In the genomic region with DNA sequence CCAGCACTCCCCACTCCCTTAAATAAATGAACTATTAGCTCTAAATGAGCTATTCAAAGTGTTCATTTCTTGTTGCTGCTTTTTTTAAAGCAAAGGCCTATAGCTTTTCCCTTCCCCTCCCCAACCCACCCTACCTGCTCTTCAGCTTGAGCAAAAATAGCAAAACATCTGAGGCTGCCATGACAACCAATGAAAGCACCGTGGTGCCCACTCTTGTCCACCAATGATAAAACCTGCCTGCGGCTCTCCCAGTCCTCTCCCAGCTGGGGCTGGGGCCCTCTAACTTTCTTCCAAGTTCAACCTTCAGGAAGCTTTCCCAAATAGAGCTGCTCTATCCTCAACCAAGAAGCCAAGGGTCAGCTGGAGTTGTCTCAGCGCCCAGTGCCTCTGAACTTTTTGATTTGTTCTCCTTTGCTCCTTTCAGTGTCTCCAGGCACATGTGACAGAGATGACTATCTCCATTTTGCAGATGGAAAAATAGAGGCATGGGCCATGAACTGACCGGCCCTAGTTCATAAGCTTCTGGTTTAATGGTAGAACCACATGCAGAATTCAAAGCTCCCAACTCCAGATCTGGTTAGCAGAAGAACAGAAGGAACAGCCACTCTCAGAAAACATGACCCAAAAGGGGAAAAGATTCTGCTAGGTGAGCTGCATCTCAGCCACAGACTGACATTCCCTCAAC, we compare ENCODE assay signal across 11 cellular contexts. TPM values are rescaled to one million over a fixed set of nuclear protein-coding genes. Genes with fewer than 3 reads are reported as not detected.
A peak's percentile ranks its signal among the peaks of the same experiment; 100 is the strongest.
DNase-seq lines count a peak whose midpoint lies in the region; ATAC-seq, FAIRE-seq and TF ChIP-seq lines count a peak whose summit lies in the region.
"Had no signal": no experiment of that assay in that cellular context is flagged by ENCODE, and none has a peak within 500 bp of the region (broad histone marks: within the 10 kb centered on the region; RNA-seq: fewer than 3 reads in every experiment).

No MANE protein-coding gene starts in this region.

- H2AK9ac ChIP-seq in IMR-90 (replicated peaks; ENCODE audit: low read depth, low read length, poor library complexity), result no peak overlapping the region

- H4K8ac ChIP-seq in IMR-90 (ENCODE audit: low read depth in 2 of 2, low read length in 2 of 2) (no peak overlapping the region), mesendoderm (ENCODE audit: low read depth, low read length) (no peak overlapping the region)

- H3K4me3 ChIP-seq in IMR-90 (ENCODE audit: insufficient read depth, low read depth, low read length) (no peak overlapping the region), astrocyte (ENCODE audit: insufficient read depth, low read depth, low read length) (no peak overlapping the region), mesendoderm (ENCODE audit: low read length) (no peak overlapping the region), thyroid gland (replicated peaks in 1 of 3) (no peak overlapping the region), lower leg skin (ENCODE audit: low read depth, poor library complexity, severe bottlenecking) (no peak overlapping the region)

- H4K5ac ChIP-seq in IMR-90 (ENCODE audit: low read depth, low read length), result no peak overlapping the region
- no peak overlapping the region for H4K5ac ChIP-seq in mesendoderm (ENCODE audit: low read length)

- in situ Hi-C loops in IMR-90 (cut with MboI; ENCODE audit: low sequenced_read_pairs), result no loop called here

- no peak overlapping the region for H2BK20ac ChIP-seq in IMR-90 (ENCODE audit: low read depth, low read length)

- H2AFZ ChIP-seq in IMR-90 (replicated peaks; ENCODE audit: low read length, poor library complexity) (no peak overlapping the region), astrocyte (ENCODE audit: low read depth, low read length) (no peak overlapping the region)

- peak overlapping the region; percentile 8; the same call in 1 of the 2 replicates for H4K91ac ChIP-seq in IMR-90 (ENCODE audit: insufficient read depth, low read depth, low read length)

- CTCF ChIA-PET in IMR-90 (lab: Yijun Ruan, JAX), result interaction anchor here (0.5 to 1.2 kb wide), 2 partner anchors 18 to 364 kb away, joined by 3 to 4 read pairs; no protein-coding TSS in a partner anchor

- H3K18ac ChIP-seq in IMR-90 (ENCODE audit: low read depth, low read length), result no peak overlapping the region
- H3K18ac ChIP-seq in mesendoderm (ENCODE audit: low read length), result no peak overlapping the region

- no peak overlapping the region for H2AK5ac ChIP-seq in IMR-90 (ENCODE audit: low read depth, low read length)
- H2AK5ac ChIP-seq in mesendoderm (ENCODE audit: low read length), result no peak overlapping the region

- H2BK5ac ChIP-seq in IMR-90 (ENCODE audit: low read depth, low read length, poor library complexity, severe bottlenecking) (no peak overlapping the region), mesendoderm (ENCODE audit: low read length) (no peak overlapping the region)

- TF ChIP-seq CTCF in IMR-90 (conservative IDR thresholded peaks at IDR 0.05; ENCODE audit: low read depth, low read length), result no peak
- no peak for TF ChIP-seq CTCF in astrocyte (IDR thresholded peaks at IDR 0.05; ENCODE audit: insufficient read depth, low read depth, low read length)
- TF ChIP-seq CTCF in thyroid gland (IDR thresholded peaks at IDR 0.05), result no peak
- TF ChIP-seq CTCF in lower leg skin (IDR thresholded peaks at IDR 0.05), result no peak

- dilution Hi-C loops in IMR-90 (cut with HindIII; ENCODE audit: low sequenced_read_pairs, unreplicated experiment), result no loop called here

- 86% methylated on average over 2 of the region's 4 CpGs; no CpG with 5 or more reads in 1 of the 2 experiments for WGBS in IMR-90 (ENCODE audit: extremely low coverage in 2 of 2, insufficient read length in 1 of 2), 2 experiments
- WGBS in mesendoderm (ENCODE audit: extremely low coverage, insufficient coverage, low lambda C conversion rate), result no CpG with 5 or more reads among the region's 4 CpGs
- WGBS in thyroid gland, 2 donors, result 51 to 76% methylated on average over 4 of the region's 4 CpGs
- WGBS in lower leg skin, 2 donors, result 81 to 83% methylated on average over 4 of the region's 4 CpGs

- BruUV-seq in IMR-90 (replicated peaks; lab: Mats Ljungman, UMichigan), result no TSS peak

- H2BK120ac ChIP-seq in IMR-90 (ENCODE audit: low read depth, low read length), result no peak overlapping the region; the same call in 1 of the 2 replicates
- no peak overlapping the region for H2BK120ac ChIP-seq in mesendoderm (ENCODE audit: low read depth, low read length)

- peaks cover 43% of the 10 kb centered on the region for H3K4me1 Mint-ChIP-seq in astrocyte (ENCODE audit: low read depth, unreplicated experiment)

- H3K9me3 Mint-ChIP-seq in astrocyte (ENCODE audit: unreplicated experiment), result peaks cover 2% of the 10 kb centered on the region

- H3K4me2 ChIP-seq in IMR-90 (ENCODE audit: low read depth, low read length), result no peak overlapping the region
- H3K4me2 ChIP-seq in astrocyte (ENCODE audit: low read length), result no peak overlapping the region
- no peak overlapping the region for H3K4me2 ChIP-seq in mesendoderm (ENCODE audit: low read length)

- ATAC-seq in IMR-90 (ENCODE audit: low read depth) (no peak), HG02884 (IDR thresholded peaks at IDR 0.05; ENCODE audit: unreplicated experiment) (no peak), left colon (no peak)

- no peaks in the 10 kb centered on the region for H3K9me3 ChIP-seq in IMR-90 (ENCODE audit: control insufficient read depth, insufficient read depth, low read length)
- no peaks in the 10 kb centered on the region for H3K9me3 ChIP-seq in astrocyte (ENCODE audit: insufficient read depth, low read depth, low read length)
- H3K9me3 ChIP-seq in thyroid gland, result no peaks in the 10 kb centered on the region

- FAIRE-seq in astrocyte (lab: Jason Lieb, UNC), result no peak

- no peak overlapping the region for H3K23ac ChIP-seq in IMR-90 (ENCODE audit: low read depth, low read length)
- no peak overlapping the region for H3K23ac ChIP-seq in mesendoderm (ENCODE audit: low read length)

- peaks cover 5% of the 10 kb centered on the region; the same call in 1 of the 2 replicates for H3K9me1 ChIP-seq in IMR-90 (ENCODE audit: insufficient read depth, low read length)

- no peaks in the 10 kb centered on the region for H3K27me3 Mint-ChIP-seq in astrocyte (ENCODE audit: low read depth, unreplicated experiment)

- no peak overlapping the region for H3K14ac ChIP-seq in IMR-90 (replicated peaks; ENCODE audit: low read depth, low read length)

- H3K27ac ChIP-seq in IMR-90 (ENCODE audit: insufficient read depth, low read length) (no peak overlapping the region), astrocyte (ENCODE audit: low read depth, low read length) (no peak overlapping the region), mesendoderm (ENCODE audit: low read depth, low read length) (no peak overlapping the region), thyroid gland (peak overlapping the region; percentile 70 to 93 (median 80))

- peak overlapping the region; percentile 94 for H3K27ac Mint-ChIP-seq in astrocyte (ENCODE audit: unreplicated experiment)

- intact Hi-C loops in IMR-90 (cut with micrococcal nuclease) (no loop called here), thyroid gland (cut with DNase I) (no loop called here), lower leg skin (cut with DNase I; ENCODE audit: low total_unique reads) (no loop called here), left colon (cut with DNase I, micrococcal nuclease) (no loop called here)

- no peak for TF ChIP-seq POLR2A in IMR-90 (IDR thresholded peaks at IDR 0.05; ENCODE audit: low read depth, low read length)
- TF ChIP-seq POLR2A in thyroid gland (IDR thresholded peaks at IDR 0.05), result no peak
- TF ChIP-seq POLR2A in lower leg skin (IDR thresholded peaks at IDR 0.05), result no peak

- H3K4ac ChIP-seq in IMR-90 (ENCODE audit: low read depth, low read length) (no peak overlapping the region), mesendoderm (ENCODE audit: low read depth, low read length) (no peak overlapping the region)

- no peaks in the 10 kb centered on the region for H3K79me1 ChIP-seq in IMR-90 (ENCODE audit: low read depth in 1 of 2, low read length in 2 of 2)
- no peaks in the 10 kb centered on the region for H3K79me1 ChIP-seq in mesendoderm (ENCODE audit: low read length)

- TF ChIP-seq RAD21 in IMR-90 (IDR thresholded peaks at IDR 0.05; ENCODE audit: low read length), result no peak

- H4K20me1 ChIP-seq in IMR-90 (ENCODE audit: insufficient read depth, low read length), result no peaks in the 10 kb centered on the region
- H4K20me1 ChIP-seq in astrocyte (ENCODE audit: insufficient read depth, low read length), result no peaks in the 10 kb centered on the region

- H3K9ac ChIP-seq in IMR-90 (ENCODE audit: low read depth, low read length), result no peak overlapping the region
- no peak overlapping the region for H3K9ac ChIP-seq in astrocyte (ENCODE audit: low read length)
- H3K9ac ChIP-seq in mesendoderm (ENCODE audit: low read length), result no peak overlapping the region

- H3K79me2 ChIP-seq in astrocyte (ENCODE audit: insufficient read depth, low read length) (no peaks in the 10 kb centered on the region), mesendoderm (ENCODE audit: control insufficient read depth, insufficient read depth, low read length) (no peaks in the 10 kb centered on the region)

- H3K27me3 ChIP-seq in IMR-90 (ENCODE audit: control insufficient read depth, insufficient read depth, low read length) (no peaks in the 10 kb centered on the region), astrocyte (ENCODE audit: insufficient read depth, low read length) (no peaks in the 10 kb centered on the region), mesendoderm (ENCODE audit: insufficient read depth, low read length, poor library complexity) (no peaks in the 10 kb centered on the region), thyroid gland (no peaks in the 10 kb centered on the region)

- no peak overlapping the region for H2BK15ac ChIP-seq in IMR-90 (ENCODE audit: low read depth, low read length)
- H2BK15ac ChIP-seq in mesendoderm (replicated peaks; ENCODE audit: low read depth), result no peak overlapping the region

- no peak overlapping the region for H3K56ac ChIP-seq in IMR-90 (ENCODE audit: extremely low read depth, insufficient read depth, low read length)
- H3K56ac ChIP-seq in mesendoderm (ENCODE audit: low read length), result no peak overlapping the region

- POLR2A ChIA-PET in IMR-90 (lab: Charles Lee; ENCODE audit: unreplicated experiment), result no interaction called here

- DNase-seq in IMR-90 (no peak), astrocyte (ENCODE audit: low read depth) (no peak), mesendoderm (peak; percentile 11), thyroid gland (peak; percentile 34 to 46), lower leg skin (ENCODE audit: low spot score in 2 of 2) (no peak), left colon (no peak)
- DNase-seq: activated CD4-positive, alpha-beta T cell treated with anti-CD3 and anti-CD28 coated beads, Interleukin-2, amount 50 U/mL, for 4 hours; activated gamma-delta T cell had no signal

- no peak overlapping the region for H3K4me3 Mint-ChIP-seq in astrocyte (ENCODE audit: unreplicated experiment)
- H3K4me3 Mint-ChIP-seq: brain had no signal

- H3K36me3 Mint-ChIP-seq in astrocyte (ENCODE audit: low read depth, unreplicated experiment), result no peaks in the 10 kb centered on the region
- H3K36me3 Mint-ChIP-seq: brain had no signal

- H3K36me3 ChIP-seq in IMR-90 (ENCODE audit: control insufficient read depth, insufficient read depth, low read length), result no peaks in the 10 kb centered on the region
- no peaks in the 10 kb centered on the region for H3K36me3 ChIP-seq in astrocyte (ENCODE audit: insufficient read depth, low read length)
- H3K36me3 ChIP-seq in mesendoderm (ENCODE audit: control insufficient read depth, insufficient read depth, low read length), result no peaks in the 10 kb centered on the region
- no peaks in the 10 kb centered on the region for H3K36me3 ChIP-seq in thyroid gland

- H3K4me1 ChIP-seq in IMR-90 (ENCODE audit: control insufficient read depth, insufficient read depth, low read length) (peaks cover 7% of the 10 kb centered on the region), astrocyte (ENCODE audit: insufficient read depth, low read length) (peaks cover 16% of the 10 kb centered on the region), mesendoderm (ENCODE audit: control insufficient read depth, low read depth, low read length) (no peaks in the 10 kb centered on the region), thyroid gland (peaks cover 28 to 36% of the 10 kb centered on the region in 2 donors)

RNA-seq across cellular contexts. Expression of gene PIK3AP1, which starts 47.7 kb away (rescaled TPM):
- total RNA-seq in IMR-90 (2012; rRNA removed) (under 0.01 and 0.28 TPM in 2 replicates), astrocyte (6.7 and 9.3 TPM in 2 replicates), thyroid gland (10 to 100 TPM in 3 of 4 donors, 1 to 10 TPM in 1; 8.6 to 13.9 (median 12.0) TPM), lower leg skin (1 to 10 TPM; 2.2 to 5.4 (median 3.5) TPM), left colon (10 to 100 TPM; 10.1 to 13.0 TPM)
- 0.14 TPM in 1 of 2 replicates, not detected in the other for polyA plus RNA-seq in IMR-90 (2012; rRNA removed)
- 0.08 and 0.40 TPM in 2 replicates for polyA plus RNA-seq in IMR-90 (2012; cell fraction: cytosol; rRNA removed)
- 0.05 TPM in 1 of 2 replicates, not detected in the other for polyA plus RNA-seq in IMR-90 (2012; cell fraction: nucleus; rRNA removed; ENCODE audit: low replicate concordance)
- polyA plus RNA-seq in mesendoderm (2013, experiment 1 of 2), result 1.4 TPM
- 1.2 TPM for polyA plus RNA-seq in mesendoderm (2013, experiment 2 of 2)
- total RNA-seq: lung microvascular endothelial cell had no signal

Comparison
In these comparisons a context has a peak if more than half of its experiments do, and no peak if none do; other contexts are left out.
1. DNase-seq: peak in mesendoderm (single experiment) and thyroid gland (2 of 2); none in IMR-90 (single experiment), astrocyte (single experiment), lower leg skin (0 of 2) and left colon (0 of 2).
2. H3K27ac ChIP-seq: peak in thyroid gland (3 of 3); none in IMR-90 (single experiment), astrocyte (single experiment) and mesendoderm (single experiment).